ENCODE assay signal across 33 cellular contexts in genomic region chr4:548976-549375, GRCh38. TPM values are rescaled to one million over a fixed set of nuclear protein-coding genes. Genes with fewer than 3 reads are reported as not detected.
"Had no signal": no experiment of that assay in that cellular context is flagged by ENCODE, and none has a peak within 500 bp of the region (broad histone marks: within the 10 kb centered on the region; RNA-seq: fewer than 3 reads in every experiment).

No MANE protein-coding gene starts in this region.

- H3K27ac ChIP-seq: adrenal gland, cardiac muscle cell, gastroesophageal sphincter, hepatocyte, neutrophil, pancreas, prostate gland, suprapubic skin, tibial artery, upper lobe of right lung, VCaP had no signal

- H3K4me3 Mint-ChIP-seq: activated naive CD4-positive, alpha-beta T cell treated with anti-CD3 and anti-CD28 coated beads for 36 hours; activated naive CD8-positive, alpha-beta T cell treated with anti-CD3 and anti-CD28 coated beads for 36 hours; effector memory CD8-positive, alpha-beta T cell; naive B cell; nephron progenitor cell had no signal

- FAIRE-seq: keratinocyte, pancreas, TTC549 had no signal

- H2AFZ ChIP-seq: hepatocyte had no signal

- H3K4me1 Mint-ChIP-seq: activated naive CD8-positive, alpha-beta T cell treated with anti-CD3 and anti-CD28 coated beads for 36 hours; brain; naive B cell; nephron progenitor cell had no signal

- H3K27me3 ChIP-seq: adrenal gland, hepatocyte, neutrophil, suprapubic skin, tibial artery had no signal

- H3K27ac Mint-ChIP-seq: activated naive CD4-positive, alpha-beta T cell treated with anti-CD3 and anti-CD28 coated beads for 36 hours; activated naive CD8-positive, alpha-beta T cell treated with anti-CD3 and anti-CD28 coated beads for 36 hours; brain; effector memory CD8-positive, alpha-beta T cell; naive B cell; nephron progenitor cell had no signal

- H3K36me3 Mint-ChIP-seq: brain, naive B cell had no signal

- H3K4me2 ChIP-seq: hepatocyte had no signal

- H3K4me1 ChIP-seq: adrenal gland, gastroesophageal sphincter, pancreas, prostate gland, suprapubic skin, tibial artery, upper lobe of right lung had no signal

- H3K36me3 ChIP-seq: adrenal gland, cardiac muscle cell, gastroesophageal sphincter, neutrophil, pancreas, prostate gland, suprapubic skin, tibial artery, upper lobe of right lung had no signal

- H3K9me3 ChIP-seq: adrenal gland, gastroesophageal sphincter, neutrophil, pancreas, prostate gland, suprapubic skin, tibial artery, upper lobe of right lung had no signal

- H3K79me2 ChIP-seq: hepatocyte had no signal

- ATAC-seq: effector memory CD8-positive, alpha-beta T cell; gastroesophageal sphincter; left cardiac atrium; pancreas; upper lobe of right lung had no signal

- DNase-seq: activated CD4-positive, alpha-beta T cell treated with anti-CD3 and anti-CD28 coated beads for 4 hours; activated CD4-positive, alpha-beta T cell treated with anti-CD3 and anti-CD28 coated beads, Interleukin-2, amount 50 U/mL, for 48 hours; activated effector memory CD4-positive, alpha-beta T cell treated with anti-CD3 and anti-CD28 coated beads, Interleukin-2, amount 50 U/mL, for 16 hours; activated naive CD4-positive, alpha-beta T cell treated with anti-CD3 and anti-CD28 coated beads for 36 hours; activated naive CD8-positive, alpha-beta T cell treated with anti-CD3 and anti-CD28 coated beads for 36 hours; adrenal gland; aorta; cortex of kidney; effector memory CD8-positive, alpha-beta T cell; erythroblast; left cardiac atrium; mammary epithelial cell; naive B cell; nephron progenitor cell; pancreas; stimulated activated CD4-positive, alpha-beta T cell treated with anti-CD3 and anti-CD28 coated beads, Interleukin-15, amount 100 ng/mL, for 24 hours; stimulated activated CD4-positive, alpha-beta T cell treated with anti-CD3 and anti-CD28 coated beads, Interleukin-2, amount 100 ng/mL, for 24 hours; stimulated activated naive CD4-positive, alpha-beta T cell; T-helper 9 cell; upper lobe of right lung had no signal

- H3K4me3 ChIP-seq: adrenal gland, cardiac muscle cell, gastroesophageal sphincter, hepatocyte, pancreas, prostate gland, suprapubic skin, tibial artery, upper lobe of right lung had no signal

RNA-seq across cellular contexts. Expression of gene TMEM271, which starts 27.1 kb away (rescaled TPM):
- total RNA-seq: activated naive CD4-positive, alpha-beta T cell treated with anti-CD3 and anti-CD28 coated beads for 36 hours; activated naive CD8-positive, alpha-beta T cell treated with anti-CD3 and anti-CD28 coated beads for 36 hours; aorta; cardiac muscle cell; fibroblast of villous mesenchyme; hepatocyte; left cardiac atrium; liver; mammary epithelial cell; upper lobe of right lung had no signal
- polyA plus RNA-seq: aorta, cardiac muscle cell, hepatocyte, keratinocyte, liver, mammary epithelial cell had no signal
